Comparison of ENCODE assay signal across 1 cellular context in the genomic region with DNA sequence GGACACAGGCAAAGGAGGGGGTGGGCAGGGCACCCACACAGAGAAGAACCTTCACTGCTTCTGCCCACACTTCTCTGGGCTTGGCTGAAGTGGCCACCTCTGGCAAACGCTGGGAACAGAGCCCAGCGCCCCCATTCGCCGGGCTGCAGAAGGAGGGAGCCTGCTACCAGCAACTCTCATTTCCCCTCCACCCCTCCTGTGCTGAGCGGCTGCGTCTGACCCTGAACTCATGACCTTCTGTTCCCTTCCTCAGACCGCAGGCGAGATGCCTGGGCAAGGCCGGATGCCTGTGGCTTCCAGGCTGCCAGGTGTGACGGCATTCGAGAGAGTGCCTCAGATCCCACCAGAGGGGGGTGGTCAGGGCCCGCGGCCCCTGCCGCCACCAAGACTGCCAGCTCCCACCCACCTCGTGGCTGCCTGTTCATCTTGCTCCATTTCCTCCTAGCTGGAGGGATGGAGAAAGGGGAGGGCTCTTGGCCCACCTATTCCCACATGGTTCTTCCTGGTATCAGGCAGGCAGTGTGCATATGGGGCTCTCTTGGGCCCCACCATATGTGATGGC.
TF ChIP-seq lines count a peak whose summit lies in the region.

No MANE protein-coding gene starts in this region.

TF ChIP-seq in GM12878, 131 proteins besides CTCF, POLR2A, EP300 and RAD21 (continued from another document and continues in another):
- TF ChIP-seq YBX1 (IDR thresholded peaks at IDR 0.05) (no peak), POLR2AphosphoS5 (IDR thresholded peaks at IDR 0.05; ENCODE audit: low read length) (peak; percentile 58; the same call in 1 of the 2 replicates), ZNF274 (IDR thresholded peaks at IDR 0.05; ENCODE audit: insufficient read depth, insufficient read length) (no peak), GABPA (IDR thresholded peaks at IDR 0.05; ENCODE audit: low read depth) (no peak), ZZZ3 (IDR thresholded peaks at IDR 0.05; ENCODE audit: control insufficient read depth, insufficient read length, low read depth) (no peak), TARDBP (IDR thresholded peaks at IDR 0.05; ENCODE audit: borderline replicate concordance) (no peak), ZBED1 (IDR thresholded peaks at IDR 0.05; ENCODE audit: borderline replicate concordance) (peak; percentile 72; the same call in 1 of the 2 replicates), CHD2 (IDR thresholded peaks at IDR 0.05; ENCODE audit: borderline replicate concordance, low read depth, low read length) (peak; percentile 92), NFXL1 (IDR thresholded peaks at IDR 0.05; ENCODE audit: borderline replicate concordance) (no peak), HDAC6 (IDR thresholded peaks at IDR 0.05; ENCODE audit: unreplicated experiment) (no peak), TCF3 (IDR thresholded peaks at IDR 0.05; ENCODE audit: borderline replicate concordance, insufficient read depth, low read depth, low read length) (peak; percentile 93), MTA2 (IDR thresholded peaks at IDR 0.05; ENCODE audit: low read depth) (peak; percentile 91), CHD4 (IDR thresholded peaks at IDR 0.05) (no peak), ZSCAN29 (IDR thresholded peaks at IDR 0.05) (no peak), SMARCA5 (IDR thresholded peaks at IDR 0.05) (peak; percentile 95), CBX3 (IDR thresholded peaks at IDR 0.05; ENCODE audit: borderline replicate concordance, low read depth) (no peak), CBX5 (IDR thresholded peaks at IDR 0.05; ENCODE audit: low read depth) (no peak), SUPT20H (IDR thresholded peaks at IDR 0.05; ENCODE audit: borderline replicate concordance, control insufficient read depth, low read depth, low read length) (no peak), NR2F1 (conservative IDR thresholded peaks at IDR 0.05) (peak; percentile 100), EZH2 (IDR thresholded peaks at IDR 0.05; ENCODE audit: borderline replicate concordance, control insufficient read depth, low read depth, low read length) (no peak)
- TF ChIP-seq, protein P1, sequence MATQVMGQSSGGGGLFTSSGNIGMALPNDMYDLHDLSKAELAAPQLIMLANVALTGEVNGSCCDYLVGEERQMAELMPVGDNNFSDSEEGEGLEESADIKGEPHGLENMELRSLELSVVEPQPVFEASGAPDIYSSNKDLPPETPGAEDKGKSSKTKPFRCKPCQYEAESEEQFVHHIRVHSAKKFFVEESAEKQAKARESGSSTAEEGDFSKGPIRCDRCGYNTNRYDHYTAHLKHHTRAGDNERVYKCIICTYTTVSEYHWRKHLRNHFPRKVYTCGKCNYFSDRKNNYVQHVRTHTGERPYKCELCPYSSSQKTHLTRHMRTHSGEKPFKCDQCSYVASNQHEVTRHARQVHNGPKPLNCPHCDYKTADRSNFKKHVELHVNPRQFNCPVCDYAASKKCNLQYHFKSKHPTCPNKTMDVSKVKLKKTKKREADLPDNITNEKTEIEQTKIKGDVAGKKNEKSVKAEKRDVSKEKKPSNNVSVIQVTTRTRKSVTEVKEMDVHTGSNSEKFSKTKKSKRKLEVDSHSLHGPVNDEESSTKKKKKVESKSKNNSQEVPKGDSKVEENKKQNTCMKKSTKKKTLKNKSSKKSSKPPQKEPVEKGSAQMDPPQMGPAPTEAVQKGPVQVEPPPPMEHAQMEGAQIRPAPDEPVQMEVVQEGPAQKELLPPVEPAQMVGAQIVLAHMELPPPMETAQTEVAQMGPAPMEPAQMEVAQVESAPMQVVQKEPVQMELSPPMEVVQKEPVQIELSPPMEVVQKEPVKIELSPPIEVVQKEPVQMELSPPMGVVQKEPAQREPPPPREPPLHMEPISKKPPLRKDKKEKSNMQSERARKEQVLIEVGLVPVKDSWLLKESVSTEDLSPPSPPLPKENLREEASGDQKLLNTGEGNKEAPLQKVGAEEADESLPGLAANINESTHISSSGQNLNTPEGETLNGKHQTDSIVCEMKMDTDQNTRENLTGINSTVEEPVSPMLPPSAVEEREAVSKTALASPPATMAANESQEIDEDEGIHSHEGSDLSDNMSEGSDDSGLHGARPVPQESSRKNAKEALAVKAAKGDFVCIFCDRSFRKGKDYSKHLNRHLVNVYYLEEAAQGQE (IDR thresholded peaks at IDR 0.05; ENCODE audit: low read depth, low read length), result peak; percentile 38; the same call in 1 of the 2 replicates
- TF ChIP-seq, protein P2, sequence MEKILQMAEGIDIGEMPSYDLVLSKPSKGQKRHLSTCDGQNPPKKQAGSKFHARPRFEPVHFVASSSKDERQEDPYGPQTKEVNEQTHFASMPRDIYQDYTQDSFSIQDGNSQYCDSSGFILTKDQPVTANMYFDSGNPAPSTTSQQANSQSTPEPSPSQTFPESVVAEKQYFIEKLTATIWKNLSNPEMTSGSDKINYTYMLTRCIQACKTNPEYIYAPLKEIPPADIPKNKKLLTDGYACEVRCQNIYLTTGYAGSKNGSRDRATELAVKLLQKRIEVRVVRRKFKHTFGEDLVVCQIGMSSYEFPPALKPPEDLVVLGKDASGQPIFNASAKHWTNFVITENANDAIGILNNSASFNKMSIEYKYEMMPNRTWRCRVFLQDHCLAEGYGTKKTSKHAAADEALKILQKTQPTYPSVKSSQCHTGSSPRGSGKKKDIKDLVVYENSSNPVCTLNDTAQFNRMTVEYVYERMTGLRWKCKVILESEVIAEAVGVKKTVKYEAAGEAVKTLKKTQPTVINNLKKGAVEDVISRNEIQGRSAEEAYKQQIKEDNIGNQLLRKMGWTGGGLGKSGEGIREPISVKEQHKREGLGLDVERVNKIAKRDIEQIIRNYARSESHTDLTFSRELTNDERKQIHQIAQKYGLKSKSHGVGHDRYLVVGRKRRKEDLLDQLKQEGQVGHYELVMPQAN (conservative IDR thresholded peaks at IDR 0.05), result no peak
- TF ChIP-seq, protein P3, sequence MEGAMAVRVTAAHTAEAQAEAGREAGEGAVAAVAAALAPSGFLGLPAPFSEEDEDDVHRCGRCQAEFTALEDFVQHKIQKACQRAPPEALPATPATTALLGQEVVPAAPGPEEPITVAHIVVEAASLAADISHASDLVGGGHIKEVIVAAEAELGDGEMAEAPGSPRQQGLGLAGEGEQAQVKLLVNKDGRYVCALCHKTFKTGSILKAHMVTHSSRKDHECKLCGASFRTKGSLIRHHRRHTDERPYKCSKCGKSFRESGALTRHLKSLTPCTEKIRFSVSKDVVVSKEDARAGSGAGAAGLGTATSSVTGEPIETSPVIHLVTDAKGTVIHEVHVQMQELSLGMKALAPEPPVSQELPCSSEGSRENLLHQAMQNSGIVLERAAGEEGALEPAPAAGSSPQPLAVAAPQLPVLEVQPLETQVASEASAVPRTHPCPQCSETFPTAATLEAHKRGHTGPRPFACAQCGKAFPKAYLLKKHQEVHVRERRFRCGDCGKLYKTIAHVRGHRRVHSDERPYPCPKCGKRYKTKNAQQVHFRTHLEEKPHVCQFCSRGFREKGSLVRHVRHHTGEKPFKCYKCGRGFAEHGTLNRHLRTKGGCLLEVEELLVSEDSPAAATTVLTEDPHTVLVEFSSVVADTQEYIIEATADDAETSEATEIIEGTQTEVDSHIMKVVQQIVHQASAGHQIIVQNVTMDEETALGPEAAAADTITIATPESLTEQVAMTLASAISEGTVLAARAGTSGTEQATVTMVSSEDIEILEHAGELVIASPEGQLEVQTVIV (IDR thresholded peaks at IDR 0.05; ENCODE audit: borderline replicate concordance, partially characterized antibody), result no peak
- TF ChIP-seq, protein P4, sequence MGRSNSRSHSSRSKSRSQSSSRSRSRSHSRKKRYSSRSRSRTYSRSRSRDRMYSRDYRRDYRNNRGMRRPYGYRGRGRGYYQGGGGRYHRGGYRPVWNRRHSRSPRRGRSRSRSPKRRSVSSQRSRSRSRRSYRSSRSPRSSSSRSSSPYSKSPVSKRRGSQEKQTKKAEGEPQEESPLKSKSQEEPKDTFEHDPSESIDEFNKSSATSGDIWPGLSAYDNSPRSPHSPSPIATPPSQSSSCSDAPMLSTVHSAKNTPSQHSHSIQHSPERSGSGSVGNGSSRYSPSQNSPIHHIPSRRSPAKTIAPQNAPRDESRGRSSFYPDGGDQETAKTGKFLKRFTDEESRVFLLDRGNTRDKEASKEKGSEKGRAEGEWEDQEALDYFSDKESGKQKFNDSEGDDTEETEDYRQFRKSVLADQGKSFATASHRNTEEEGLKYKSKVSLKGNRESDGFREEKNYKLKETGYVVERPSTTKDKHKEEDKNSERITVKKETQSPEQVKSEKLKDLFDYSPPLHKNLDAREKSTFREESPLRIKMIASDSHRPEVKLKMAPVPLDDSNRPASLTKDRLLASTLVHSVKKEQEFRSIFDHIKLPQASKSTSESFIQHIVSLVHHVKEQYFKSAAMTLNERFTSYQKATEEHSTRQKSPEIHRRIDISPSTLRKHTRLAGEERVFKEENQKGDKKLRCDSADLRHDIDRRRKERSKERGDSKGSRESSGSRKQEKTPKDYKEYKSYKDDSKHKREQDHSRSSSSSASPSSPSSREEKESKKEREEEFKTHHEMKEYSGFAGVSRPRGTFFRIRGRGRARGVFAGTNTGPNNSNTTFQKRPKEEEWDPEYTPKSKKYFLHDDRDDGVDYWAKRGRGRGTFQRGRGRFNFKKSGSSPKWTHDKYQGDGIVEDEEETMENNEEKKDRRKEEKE (IDR thresholded peaks at IDR 0.05), result no peak
- TF ChIP-seq, protein P5, sequence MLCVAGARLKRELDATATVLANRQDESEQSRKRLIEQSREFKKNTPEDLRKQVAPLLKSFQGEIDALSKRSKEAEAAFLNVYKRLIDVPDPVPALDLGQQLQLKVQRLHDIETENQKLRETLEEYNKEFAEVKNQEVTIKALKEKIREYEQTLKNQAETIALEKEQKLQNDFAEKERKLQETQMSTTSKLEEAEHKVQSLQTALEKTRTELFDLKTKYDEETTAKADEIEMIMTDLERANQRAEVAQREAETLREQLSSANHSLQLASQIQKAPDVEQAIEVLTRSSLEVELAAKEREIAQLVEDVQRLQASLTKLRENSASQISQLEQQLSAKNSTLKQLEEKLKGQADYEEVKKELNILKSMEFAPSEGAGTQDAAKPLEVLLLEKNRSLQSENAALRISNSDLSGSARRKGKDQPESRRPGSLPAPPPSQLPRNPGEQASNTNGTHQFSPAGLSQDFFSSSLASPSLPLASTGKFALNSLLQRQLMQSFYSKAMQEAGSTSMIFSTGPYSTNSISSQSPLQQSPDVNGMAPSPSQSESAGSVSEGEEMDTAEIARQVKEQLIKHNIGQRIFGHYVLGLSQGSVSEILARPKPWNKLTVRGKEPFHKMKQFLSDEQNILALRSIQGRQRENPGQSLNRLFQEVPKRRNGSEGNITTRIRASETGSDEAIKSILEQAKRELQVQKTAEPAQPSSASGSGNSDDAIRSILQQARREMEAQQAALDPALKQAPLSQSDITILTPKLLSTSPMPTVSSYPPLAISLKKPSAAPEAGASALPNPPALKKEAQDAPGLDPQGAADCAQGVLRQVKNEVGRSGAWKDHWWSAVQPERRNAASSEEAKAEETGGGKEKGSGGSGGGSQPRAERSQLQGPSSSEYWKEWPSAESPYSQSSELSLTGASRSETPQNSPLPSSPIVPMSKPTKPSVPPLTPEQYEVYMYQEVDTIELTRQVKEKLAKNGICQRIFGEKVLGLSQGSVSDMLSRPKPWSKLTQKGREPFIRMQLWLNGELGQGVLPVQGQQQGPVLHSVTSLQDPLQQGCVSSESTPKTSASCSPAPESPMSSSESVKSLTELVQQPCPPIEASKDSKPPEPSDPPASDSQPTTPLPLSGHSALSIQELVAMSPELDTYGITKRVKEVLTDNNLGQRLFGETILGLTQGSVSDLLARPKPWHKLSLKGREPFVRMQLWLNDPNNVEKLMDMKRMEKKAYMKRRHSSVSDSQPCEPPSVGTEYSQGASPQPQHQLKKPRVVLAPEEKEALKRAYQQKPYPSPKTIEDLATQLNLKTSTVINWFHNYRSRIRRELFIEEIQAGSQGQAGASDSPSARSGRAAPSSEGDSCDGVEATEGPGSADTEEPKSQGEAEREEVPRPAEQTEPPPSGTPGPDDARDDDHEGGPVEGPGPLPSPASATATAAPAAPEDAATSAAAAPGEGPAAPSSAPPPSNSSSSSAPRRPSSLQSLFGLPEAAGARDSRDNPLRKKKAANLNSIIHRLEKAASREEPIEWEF (IDR thresholded peaks at IDR 0.05; ENCODE audit: insufficient replicate concordance, low read depth, low read length), result peak; percentile 38
- TF ChIP-seq, protein P6, sequence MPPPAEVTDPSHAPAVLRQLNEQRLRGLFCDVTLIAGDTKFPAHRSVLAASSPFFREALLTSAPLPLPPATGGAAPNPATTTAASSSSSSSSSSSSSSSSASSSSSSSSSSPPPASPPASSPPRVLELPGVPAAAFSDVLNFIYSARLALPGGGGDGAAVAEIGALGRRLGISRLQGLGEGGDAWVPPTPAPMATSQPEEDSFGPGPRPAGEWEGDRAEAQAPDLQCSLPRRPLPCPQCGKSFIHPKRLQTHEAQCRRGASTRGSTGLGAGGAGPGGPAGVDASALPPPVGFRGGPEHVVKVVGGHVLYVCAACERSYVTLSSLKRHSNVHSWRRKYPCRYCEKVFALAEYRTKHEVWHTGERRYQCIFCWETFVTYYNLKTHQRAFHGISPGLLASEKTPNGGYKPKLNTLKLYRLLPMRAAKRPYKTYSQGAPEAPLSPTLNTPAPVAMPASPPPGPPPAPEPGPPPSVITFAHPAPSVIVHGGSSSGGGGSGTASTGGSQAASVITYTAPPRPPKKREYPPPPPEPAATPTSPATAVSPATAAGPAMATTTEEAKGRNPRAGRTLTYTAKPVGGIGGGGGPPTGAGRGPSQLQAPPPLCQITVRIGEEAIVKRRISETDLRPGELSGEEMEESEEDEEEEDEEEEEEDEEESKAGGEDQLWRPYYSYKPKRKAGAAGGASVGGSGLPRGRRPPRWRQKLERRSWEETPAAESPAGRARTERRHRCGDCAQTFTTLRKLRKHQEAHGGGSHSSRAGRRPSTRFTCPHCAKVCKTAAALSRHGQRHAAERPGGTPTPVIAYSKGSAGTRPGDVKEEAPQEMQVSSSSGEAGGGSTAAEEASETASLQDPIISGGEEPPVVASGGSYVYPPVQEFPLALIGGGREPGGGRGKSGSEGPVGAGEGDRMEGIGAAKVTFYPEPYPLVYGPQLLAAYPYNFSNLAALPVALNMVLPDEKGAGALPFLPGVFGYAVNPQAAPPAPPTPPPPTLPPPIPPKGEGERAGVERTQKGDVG (CRISPR knock-in tag; IDR thresholded peaks at IDR 0.05), result no peak
- TF ChIP-seq, protein P7, sequence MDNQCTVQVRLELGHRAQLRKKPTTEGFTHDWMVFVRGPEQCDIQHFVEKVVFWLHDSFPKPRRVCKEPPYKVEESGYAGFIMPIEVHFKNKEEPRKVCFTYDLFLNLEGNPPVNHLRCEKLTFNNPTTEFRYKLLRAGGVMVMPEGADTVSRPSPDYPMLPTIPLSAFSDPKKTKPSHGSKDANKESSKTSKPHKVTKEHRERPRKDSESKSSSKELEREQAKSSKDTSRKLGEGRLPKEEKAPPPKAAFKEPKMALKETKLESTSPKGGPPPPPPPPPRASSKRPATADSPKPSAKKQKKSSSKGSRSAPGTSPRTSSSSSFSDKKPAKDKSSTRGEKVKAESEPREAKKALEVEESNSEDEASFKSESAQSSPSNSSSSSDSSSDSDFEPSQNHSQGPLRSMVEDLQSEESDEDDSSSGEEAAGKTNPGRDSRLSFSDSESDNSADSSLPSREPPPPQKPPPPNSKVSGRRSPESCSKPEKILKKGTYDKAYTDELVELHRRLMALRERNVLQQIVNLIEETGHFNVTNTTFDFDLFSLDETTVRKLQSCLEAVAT (IDR thresholded peaks at IDR 0.05), result peak; percentile 79; the same call in 1 of the 2 replicates
